In the genomic region with DNA sequence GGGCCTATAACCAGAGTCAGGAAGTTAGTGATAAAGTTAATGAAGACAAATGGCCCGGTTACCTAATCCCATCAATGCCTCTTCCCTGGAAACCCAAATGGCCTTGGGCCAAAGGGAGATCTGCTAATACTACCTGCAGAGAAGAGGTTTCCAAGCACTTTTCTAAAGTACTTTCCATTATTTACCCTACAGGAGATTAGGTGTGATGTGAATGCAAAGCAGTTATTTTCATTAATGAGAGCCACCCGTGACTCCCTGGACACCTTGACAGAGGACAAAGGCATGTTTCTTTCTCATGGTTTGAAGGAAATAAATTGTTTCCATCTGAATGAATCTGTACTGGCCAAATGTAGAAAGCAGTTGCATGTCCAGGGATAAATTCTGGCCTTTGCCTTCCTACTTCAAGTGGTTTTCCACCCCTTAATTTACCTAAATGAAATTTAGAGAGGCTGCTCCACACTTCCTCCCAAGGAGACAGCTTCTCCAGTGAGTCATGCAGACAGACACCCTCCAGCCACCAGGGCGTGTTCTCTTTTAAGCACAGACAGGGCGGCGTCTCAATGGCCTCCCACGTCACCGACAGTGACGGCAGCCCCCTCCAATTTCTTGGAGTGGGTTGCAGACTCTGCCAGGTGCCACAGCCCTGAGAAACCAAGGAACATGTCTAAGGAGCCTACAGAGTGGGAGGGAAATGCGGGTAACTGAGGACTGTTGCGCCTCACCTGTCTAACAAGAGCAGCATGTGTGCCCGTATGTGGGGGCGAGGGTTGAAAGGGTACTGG, we compare ENCODE assay signal across 10 cellular contexts. TPM values are rescaled to one million over a fixed set of nuclear protein-coding genes. Genes with fewer than 3 reads are reported as not detected.
DNase-seq lines count a peak whose midpoint lies in the region; ATAC-seq and TF ChIP-seq lines count a peak whose summit lies in the region.
"Had no signal": no experiment of that assay in that cellular context is flagged by ENCODE, and none has a peak within 500 bp of the region (broad histone marks: within the 10 kb centered on the region; RNA-seq: fewer than 3 reads in every experiment).

No MANE protein-coding gene starts in this region.

- ATAC-seq in lung (ENCODE audit: insufficient read depth, low FRiP score) (peak; percentile 67), GM19455 (IDR thresholded peaks at IDR 0.05; ENCODE audit: unreplicated experiment) (no peak)
- ATAC-seq in naive thymus-derived CD8-positive, alpha-beta T cell = no peak

- no peaks in the 10 kb centered on the region for H3K4me1 ChIP-seq in lung (ENCODE audit: control insufficient read depth in 2 of 2, insufficient read depth in 2 of 2, low read length in 2 of 2)

- POLR2A ChIA-PET in naive thymus-derived CD8-positive, alpha-beta T cell (lab: Charles Lee) = no interaction called here

- H3K27me3 Mint-ChIP-seq in naive thymus-derived CD8-positive, alpha-beta T cell = peaks cover 0 to 3% (median 0%) of the 10 kb centered on the region in 5 donors

- peak; percentile 27 for DNase-seq in DMS153 treated with DMSO at 0.1 percent for 48 hours (lab: John Stamatoyannopoulos, UW; ENCODE audit: unreplicated experiment)
- peak; percentile 11 for DNase-seq in NCI-H1092 (lab: John Stamatoyannopoulos, UW)
- peak; percentile 25 for DNase-seq in amniotic epithelial cell (ENCODE audit: low read depth)
- DNase-seq in lung (ENCODE audit: low spot score) = peak; percentile 30
- DNase-seq in GM20000 (ENCODE audit: low spot score) = no peak
- DNase-seq in naive thymus-derived CD8-positive, alpha-beta T cell = no peak
- DNase-seq in effector CD4-positive, alpha-beta T cell = no peak

- H3K27me3 ChIP-seq in lung (ENCODE audit: control insufficient read depth, insufficient read depth) = no peaks in the 10 kb centered on the region
- H3K27me3 ChIP-seq: cardiac muscle cell had no signal

- H3K4me3 ChIP-seq in lung = no peak overlapping the region
- H3K4me3 ChIP-seq: cardiac muscle cell had no signal

- H3K36me3 ChIP-seq in lung (ENCODE audit: control insufficient read depth in 2 of 2, insufficient read depth in 2 of 2, low read length in 2 of 2) = no peaks in the 10 kb centered on the region
- H3K36me3 ChIP-seq: cardiac muscle cell had no signal

- H3K36me3 Mint-ChIP-seq in naive thymus-derived CD8-positive, alpha-beta T cell = no peaks in the 10 kb centered on the region
- H3K36me3 Mint-ChIP-seq: memory B cell had no signal

- H3K4me1 Mint-ChIP-seq in naive thymus-derived CD8-positive, alpha-beta T cell = no peaks in the 10 kb centered on the region

- no peaks in the 10 kb centered on the region for H3K9me3 Mint-ChIP-seq in naive thymus-derived CD8-positive, alpha-beta T cell
- H3K9me3 Mint-ChIP-seq: memory B cell had no signal

- no peak overlapping the region for H3K27ac ChIP-seq in lung (ENCODE audit: low read depth in 1 of 2, low read length in 1 of 2)
- H3K27ac ChIP-seq: cardiac muscle cell had no signal

- WGBS in lung, 2 donors = 82 to 92% methylated on average over 12 of the region's 12 CpGs

- H3K9me3 ChIP-seq in lung (ENCODE audit: control insufficient read depth in 2 of 2, insufficient read depth in 1 of 2, low read length in 1 of 2) = no peaks in the 10 kb centered on the region

- H3K27ac Mint-ChIP-seq in naive thymus-derived CD8-positive, alpha-beta T cell = no peak overlapping the region
- H3K27ac Mint-ChIP-seq: memory B cell had no signal

- TF ChIP-seq CTCF in lung (IDR thresholded peaks at IDR 0.05; ENCODE audit: control extremely low read depth, extremely low read depth) (no peak), GM20000 (IDR thresholded peaks at IDR 0.05; ENCODE audit: extremely low read depth, missing control alignments) (no peak)

- no peak overlapping the region for H3K4me3 Mint-ChIP-seq in naive thymus-derived CD8-positive, alpha-beta T cell
- H3K4me3 Mint-ChIP-seq: memory B cell had no signal

RNA-seq across cellular contexts. Expression of a gene that starts 43.9 kb away (rescaled TPM):
- total RNA-seq in lung = 10 to 100 TPM; 10.1 to 18.3 TPM
- polyA plus RNA-seq in lung = 10 to 100 TPM in 1 of 2 donors, 1 to 10 TPM in 1; 7.2 to 14.5 TPM
- 10 to 100 TPM in 1 of 2 experiments, 1 to 10 TPM in 1; 8.3 to 12.6 TPM for total RNA-seq in naive thymus-derived CD8-positive, alpha-beta T cell
- polyA plus RNA-seq in naive thymus-derived CD8-positive, alpha-beta T cell = 10 to 100 TPM; 10.9 to 12.9 (median 11.2) TPM

Comparison
In these comparisons a context has a peak if more than half of its experiments do, and no peak if none do; other contexts are left out.
1. DNase-seq: peak in DMS153 treated with DMSO at 0.1 percent for 48 hours (single experiment), NCI-H1092 (single experiment), amniotic epithelial cell (single experiment) and lung (single experiment); none in GM20000 (single experiment), naive thymus-derived CD8-positive, alpha-beta T cell (0 of 10) and effector CD4-positive, alpha-beta T cell (single experiment).